In genomic region chrX:55342533-55343501, GRCh38 we compare ENCODE assay signal across 1 cellular context.
TF ChIP-seq lines count a peak whose summit lies in the region.

No MANE protein-coding gene starts in this region.

TF ChIP-seq in GM23338, 12 proteins besides CTCF, POLR2A, EP300 and RAD21:
- TF ChIP-seq ZNF462 (CRISPR knock-in tag; IDR thresholded peaks at IDR 0.05) (no peak), EZH2 (IDR thresholded peaks at IDR 0.05; ENCODE audit: low read depth, unreplicated experiment) (no peak), ZNF331 (CRISPR knock-in tag; IDR thresholded peaks at IDR 0.05; ENCODE audit: low read depth) (no peak), JUNB (IDR thresholded peaks at IDR 0.05; ENCODE audit: unreplicated experiment) (no peak), CREB1 (CRISPR knock-in tag; IDR thresholded peaks at IDR 0.05; ENCODE audit: low read depth) (no peak), STAT1 (IDR thresholded peaks at IDR 0.05; ENCODE audit: unreplicated experiment) (no peak), POLR2AphosphoS5 (IDR thresholded peaks at IDR 0.05; ENCODE audit: low read depth) (no peak), ZNF114 (CRISPR knock-in tag; IDR thresholded peaks at IDR 0.05) (no peak), NANOG (IDR thresholded peaks at IDR 0.05; ENCODE audit: borderline replicate concordance) (no peak), EZH2phosphoT487 (IDR thresholded peaks at IDR 0.05; ENCODE audit: unreplicated experiment) (no peak)
- TF ChIP-seq, protein P1, sequence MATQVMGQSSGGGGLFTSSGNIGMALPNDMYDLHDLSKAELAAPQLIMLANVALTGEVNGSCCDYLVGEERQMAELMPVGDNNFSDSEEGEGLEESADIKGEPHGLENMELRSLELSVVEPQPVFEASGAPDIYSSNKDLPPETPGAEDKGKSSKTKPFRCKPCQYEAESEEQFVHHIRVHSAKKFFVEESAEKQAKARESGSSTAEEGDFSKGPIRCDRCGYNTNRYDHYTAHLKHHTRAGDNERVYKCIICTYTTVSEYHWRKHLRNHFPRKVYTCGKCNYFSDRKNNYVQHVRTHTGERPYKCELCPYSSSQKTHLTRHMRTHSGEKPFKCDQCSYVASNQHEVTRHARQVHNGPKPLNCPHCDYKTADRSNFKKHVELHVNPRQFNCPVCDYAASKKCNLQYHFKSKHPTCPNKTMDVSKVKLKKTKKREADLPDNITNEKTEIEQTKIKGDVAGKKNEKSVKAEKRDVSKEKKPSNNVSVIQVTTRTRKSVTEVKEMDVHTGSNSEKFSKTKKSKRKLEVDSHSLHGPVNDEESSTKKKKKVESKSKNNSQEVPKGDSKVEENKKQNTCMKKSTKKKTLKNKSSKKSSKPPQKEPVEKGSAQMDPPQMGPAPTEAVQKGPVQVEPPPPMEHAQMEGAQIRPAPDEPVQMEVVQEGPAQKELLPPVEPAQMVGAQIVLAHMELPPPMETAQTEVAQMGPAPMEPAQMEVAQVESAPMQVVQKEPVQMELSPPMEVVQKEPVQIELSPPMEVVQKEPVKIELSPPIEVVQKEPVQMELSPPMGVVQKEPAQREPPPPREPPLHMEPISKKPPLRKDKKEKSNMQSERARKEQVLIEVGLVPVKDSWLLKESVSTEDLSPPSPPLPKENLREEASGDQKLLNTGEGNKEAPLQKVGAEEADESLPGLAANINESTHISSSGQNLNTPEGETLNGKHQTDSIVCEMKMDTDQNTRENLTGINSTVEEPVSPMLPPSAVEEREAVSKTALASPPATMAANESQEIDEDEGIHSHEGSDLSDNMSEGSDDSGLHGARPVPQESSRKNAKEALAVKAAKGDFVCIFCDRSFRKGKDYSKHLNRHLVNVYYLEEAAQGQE (IDR thresholded peaks at IDR 0.05; ENCODE audit: unreplicated experiment) = no peak
- TF ChIP-seq, protein P2, sequence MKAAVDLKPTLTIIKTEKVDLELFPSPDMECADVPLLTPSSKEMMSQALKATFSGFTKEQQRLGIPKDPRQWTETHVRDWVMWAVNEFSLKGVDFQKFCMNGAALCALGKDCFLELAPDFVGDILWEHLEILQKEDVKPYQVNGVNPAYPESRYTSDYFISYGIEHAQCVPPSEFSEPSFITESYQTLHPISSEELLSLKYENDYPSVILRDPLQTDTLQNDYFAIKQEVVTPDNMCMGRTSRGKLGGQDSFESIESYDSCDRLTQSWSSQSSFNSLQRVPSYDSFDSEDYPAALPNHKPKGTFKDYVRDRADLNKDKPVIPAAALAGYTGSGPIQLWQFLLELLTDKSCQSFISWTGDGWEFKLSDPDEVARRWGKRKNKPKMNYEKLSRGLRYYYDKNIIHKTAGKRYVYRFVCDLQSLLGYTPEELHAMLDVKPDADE (IDR thresholded peaks at IDR 0.05) = no peak
